In genomic region chr11:59207988-59208432, GRCh38 we compare ENCODE assay signal across 8 cellular contexts. TPM values are rescaled to one million over a fixed set of nuclear protein-coding genes. Genes with fewer than 3 reads are reported as not detected.
DNase-seq lines count a peak whose midpoint lies in the region; ATAC-seq and TF ChIP-seq lines count a peak whose summit lies in the region.

No MANE protein-coding gene starts in this region.

- 34% methylated on average over 4 of the region's 4 CpGs; no CpG with 5 or more reads in 1 of the 2 experiments for WGBS in endodermal cell (ENCODE audit: insufficient coverage in 1 of 2, insufficient read length in 1 of 2), 2 experiments
- WGBS in tibial nerve, 2 donors, result 1 to 4% methylated on average over 4 of the region's 4 CpGs

- no peak for TF ChIP-seq POLR2A in tibial nerve (IDR thresholded peaks at IDR 0.05)

- H3K36me3 ChIP-seq in endodermal cell (ENCODE audit: control insufficient read depth, insufficient read depth, low read length), result peaks cover 14% of the 10 kb centered on the region
- H3K36me3 ChIP-seq in muscle layer of duodenum (ENCODE audit: control insufficient read depth in 1 of 2, insufficient read depth in 2 of 2, low read length in 2 of 2), result peaks cover 13 to 18% of the 10 kb centered on the region in 2 donors
- H3K36me3 ChIP-seq in tibial nerve, result peaks cover 0 to 24% (median 0%) of the 10 kb centered on the region in 3 donors

- peaks cover 7% of the 10 kb centered on the region for H3K4me1 Mint-ChIP-seq in endodermal cell

- H3K4me1 ChIP-seq in endodermal cell (ENCODE audit: control insufficient read depth, insufficient read depth, low read length), result no peaks in the 10 kb centered on the region
- peaks cover 0 to 14% of the 10 kb centered on the region in 2 donors for H3K4me1 ChIP-seq in muscle layer of duodenum (ENCODE audit: control insufficient read depth in 1 of 2, insufficient read depth in 2 of 2, low read length in 2 of 2)
- peaks cover 0 to 48% (median 22%) of the 10 kb centered on the region in 4 donors for H3K4me1 ChIP-seq in tibial nerve

- H3K9me3 Mint-ChIP-seq in endodermal cell, result no peaks in the 10 kb centered on the region

- H3K4me3 Mint-ChIP-seq in endodermal cell, result no peak overlapping the region

- no peak for TF ChIP-seq EP300 in tibial nerve (IDR thresholded peaks at IDR 0.05)

- no peak overlapping the region for H3K9ac ChIP-seq in endodermal cell (ENCODE audit: extremely low read depth, low read length, poor library complexity, severe bottlenecking)

- H3K9me3 ChIP-seq in endodermal cell (ENCODE audit: control insufficient read depth, low read length) (no peaks in the 10 kb centered on the region), muscle layer of duodenum (ENCODE audit: control insufficient read depth in 1 of 2, low read length in 2 of 2) (no peaks in the 10 kb centered on the region), tibial nerve (no peaks in the 10 kb centered on the region)

- H3K27ac ChIP-seq in VCaP (no peak overlapping the region), endodermal cell (ENCODE audit: low read depth, low read length) (no peak overlapping the region), muscle layer of duodenum (ENCODE audit: low read length) (no peak overlapping the region), tibial nerve (peak overlapping the region in 3 of 4 donors; percentile 55 to 72 (median 63))

- H3K27me3 Mint-ChIP-seq in endodermal cell (ENCODE audit: insufficient read depth), result peaks cover 1% of the 10 kb centered on the region

- H3K27me3 ChIP-seq in endodermal cell (ENCODE audit: control insufficient read depth, insufficient read depth, low read length, poor library complexity, severe bottlenecking) (no peaks in the 10 kb centered on the region), muscle layer of duodenum (ENCODE audit: low read depth, low read length) (no peaks in the 10 kb centered on the region), tibial nerve (no peaks in the 10 kb centered on the region)

- TF ChIP-seq CTCF in GM12872 (IDR thresholded peaks at IDR 0.05; ENCODE audit: insufficient read depth, low read depth, low read length), result peak; percentile 83
- peak; percentile 85 for TF ChIP-seq CTCF in VCaP (conservative IDR thresholded peaks at IDR 0.05)
- peak; percentile 80 for TF ChIP-seq CTCF in endodermal cell (conservative IDR thresholded peaks at IDR 0.05)
- peak; percentile 73 to 88 (median 76) for TF ChIP-seq CTCF in tibial nerve (IDR thresholded peaks at IDR 0.05)

- H3K4me3 ChIP-seq in endodermal cell (ENCODE audit: low read length), result no peak overlapping the region
- H3K4me3 ChIP-seq in muscle layer of duodenum (ENCODE audit: low read depth in 1 of 2, low read length in 2 of 2), result peak overlapping the region; percentile 13 to 26
- peak overlapping the region in 1 of 4 donors; percentile 47 for H3K4me3 ChIP-seq in tibial nerve

- peaks cover 22% of the 10 kb centered on the region for H3K36me3 Mint-ChIP-seq in endodermal cell (ENCODE audit: low read depth)

- H3K27ac Mint-ChIP-seq in endodermal cell, result peak overlapping the region; percentile 45

- peak; percentile 60 for ATAC-seq in HG02571 (IDR thresholded peaks at IDR 0.05; ENCODE audit: unreplicated experiment)

- DNase-seq in A172 (ENCODE audit: low spot score) (peak; percentile 11), MV-4-11 (lab: John Stamatoyannopoulos, UW) (peak; percentile 65), endodermal cell (peak; percentile 59), tibial nerve (ENCODE audit: low spot score in 2 of 2) (peak in 1 of 2 donors; percentile 55)

RNA-seq across cellular contexts. Expression of gene MPEG1, which starts 4.7 kb away (rescaled TPM):
- total RNA-seq in A172 (2014; rRNA removed; shearing (Covaris generic)), result not detected in 2 replicates
- total RNA-seq in endodermal cell (not detected), tibial nerve (10 to 100 TPM in 1 of 4 donors, 1 to 10 TPM in 3; 7.0 to 12.3 (median 9.6) TPM)
- not detected for polyA plus RNA-seq in endodermal cell (2013, experiment 1 of 2)
- not detected for polyA plus RNA-seq in endodermal cell (2013, experiment 2 of 2)

RNA-seq across cellular contexts. Expression of gene DTX4, which starts 36.1 kb away (rescaled TPM):
- 0.12 and 0.21 TPM in 2 replicates for total RNA-seq in A172 (2014; rRNA removed; shearing (Covaris generic))
- total RNA-seq in endodermal cell (10 to 100 TPM; 16.1 to 16.6 TPM), tibial nerve (10 to 100 TPM; 17.7 to 34.5 (median 25.8) TPM)
- polyA plus RNA-seq in endodermal cell (2013, experiment 1 of 2), result 122 TPM
- 107 TPM for polyA plus RNA-seq in endodermal cell (2013, experiment 2 of 2)

Comparison
In these comparisons a context has a peak if more than half of its experiments do, and no peak if none do; other contexts are left out.
1. H3K27ac ChIP-seq: peak in tibial nerve (3 of 4); none in VCaP (single experiment), endodermal cell (single experiment) and muscle layer of duodenum (single experiment).
2. RNA of gene DTX4, which starts 36.1 kb away (total RNA-seq): 17.7 to 34.5 TPM in tibial nerve and 16.1 to 16.6 TPM in endodermal cell; 0.12 to 0.21 TPM in A172; every median in the first group is over 10 times any median in the second.
3. Peak in every context shown above with its lines, with median percentiles within 50 percentile points of each other: CTCF ChIP-seq.